1 cellular context compared by ENCODE assay signal in the genomic region with DNA sequence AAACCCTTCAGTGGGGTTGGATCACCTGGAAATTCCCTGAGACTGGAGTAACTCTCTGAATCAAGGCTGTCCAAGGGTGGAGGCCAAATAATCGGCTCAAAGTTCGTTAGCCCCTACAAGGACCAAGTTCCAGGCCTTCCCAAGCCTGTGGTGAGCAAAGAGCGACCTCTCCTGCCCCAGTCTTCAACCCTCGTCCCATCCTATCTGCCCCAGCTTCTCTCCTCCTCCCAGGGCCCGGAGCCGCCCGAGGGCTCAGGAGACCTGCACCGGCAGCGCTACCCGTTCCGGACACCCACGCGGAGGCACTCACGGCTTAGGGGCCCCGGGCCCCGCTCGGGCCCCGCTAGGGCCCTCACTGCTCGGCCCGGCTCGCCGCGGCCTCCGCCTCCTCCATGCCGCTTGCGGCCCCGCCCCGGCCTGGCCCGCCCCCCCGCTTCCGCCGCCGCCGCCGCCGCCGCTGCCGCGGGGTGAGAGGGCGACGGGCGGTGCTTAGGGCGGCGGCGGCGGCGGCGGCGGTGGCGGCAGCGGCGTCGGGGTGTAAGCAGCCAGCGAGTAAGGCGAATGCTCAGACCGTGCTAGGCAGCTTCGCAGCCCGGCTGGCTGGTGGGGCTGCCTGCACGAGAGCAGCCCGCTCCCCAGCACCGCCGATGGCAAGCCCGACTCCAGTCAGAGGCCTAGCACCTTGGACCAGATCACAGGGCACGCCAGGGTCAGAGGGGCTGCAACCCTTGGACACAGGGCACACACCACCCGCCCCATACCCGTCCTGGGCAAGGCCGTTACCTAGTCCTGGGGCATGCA.
TF ChIP-seq lines count a peak whose summit lies in the region.

Gene POMGNT1 (minus strand): TSS at position 409 of the 801 bp plus-strand sequence. CDS start 613 bp downstream, outside the sequence.

TF ChIP-seq in SK-N-SH treated with all-trans-retinoic acid at 6 μM for 48 hours, 23 proteins besides CTCF, POLR2A, EP300 and RAD21 (continued from another document):
- TF ChIP-seq, protein P1, sequence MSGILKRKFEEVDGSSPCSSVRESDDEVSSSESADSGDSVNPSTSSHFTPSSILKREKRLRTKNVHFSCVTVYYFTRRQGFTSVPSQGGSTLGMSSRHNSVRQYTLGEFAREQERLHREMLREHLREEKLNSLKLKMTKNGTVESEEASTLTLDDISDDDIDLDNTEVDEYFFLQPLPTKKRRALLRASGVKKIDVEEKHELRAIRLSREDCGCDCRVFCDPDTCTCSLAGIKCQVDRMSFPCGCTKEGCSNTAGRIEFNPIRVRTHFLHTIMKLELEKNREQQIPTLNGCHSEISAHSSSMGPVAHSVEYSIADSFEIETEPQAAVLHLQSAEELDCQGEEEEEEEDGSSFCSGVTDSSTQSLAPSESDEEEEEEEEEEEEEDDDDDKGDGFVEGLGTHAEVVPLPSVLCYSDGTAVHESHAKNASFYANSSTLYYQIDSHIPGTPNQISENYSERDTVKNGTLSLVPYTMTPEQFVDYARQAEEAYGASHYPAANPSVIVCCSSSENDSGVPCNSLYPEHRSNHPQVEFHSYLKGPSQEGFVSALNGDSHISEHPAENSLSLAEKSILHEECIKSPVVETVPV (CRISPR knock-in tag; IDR thresholded peaks at IDR 0.05), result no peak
- no peak for TF ChIP-seq ISL1 (CRISPR knock-in tag; IDR thresholded peaks at IDR 0.05)
- TF ChIP-seq ZFP3 (CRISPR knock-in tag; IDR thresholded peaks at IDR 0.05), result no peak
- TF ChIP-seq, protein P2, sequence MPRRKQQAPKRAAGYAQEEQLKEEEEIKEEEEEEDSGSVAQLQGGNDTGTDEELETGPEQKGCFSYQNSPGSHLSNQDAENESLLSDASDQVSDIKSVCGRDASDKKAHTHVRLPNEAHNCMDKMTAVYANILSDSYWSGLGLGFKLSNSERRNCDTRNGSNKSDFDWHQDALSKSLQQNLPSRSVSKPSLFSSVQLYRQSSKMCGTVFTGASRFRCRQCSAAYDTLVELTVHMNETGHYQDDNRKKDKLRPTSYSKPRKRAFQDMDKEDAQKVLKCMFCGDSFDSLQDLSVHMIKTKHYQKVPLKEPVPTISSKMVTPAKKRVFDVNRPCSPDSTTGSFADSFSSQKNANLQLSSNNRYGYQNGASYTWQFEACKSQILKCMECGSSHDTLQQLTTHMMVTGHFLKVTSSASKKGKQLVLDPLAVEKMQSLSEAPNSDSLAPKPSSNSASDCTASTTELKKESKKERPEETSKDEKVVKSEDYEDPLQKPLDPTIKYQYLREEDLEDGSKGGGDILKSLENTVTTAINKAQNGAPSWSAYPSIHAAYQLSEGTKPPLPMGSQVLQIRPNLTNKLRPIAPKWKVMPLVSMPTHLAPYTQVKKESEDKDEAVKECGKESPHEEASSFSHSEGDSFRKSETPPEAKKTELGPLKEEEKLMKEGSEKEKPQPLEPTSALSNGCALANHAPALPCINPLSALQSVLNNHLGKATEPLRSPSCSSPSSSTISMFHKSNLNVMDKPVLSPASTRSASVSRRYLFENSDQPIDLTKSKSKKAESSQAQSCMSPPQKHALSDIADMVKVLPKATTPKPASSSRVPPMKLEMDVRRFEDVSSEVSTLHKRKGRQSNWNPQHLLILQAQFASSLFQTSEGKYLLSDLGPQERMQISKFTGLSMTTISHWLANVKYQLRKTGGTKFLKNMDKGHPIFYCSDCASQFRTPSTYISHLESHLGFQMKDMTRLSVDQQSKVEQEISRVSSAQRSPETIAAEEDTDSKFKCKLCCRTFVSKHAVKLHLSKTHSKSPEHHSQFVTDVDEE (CRISPR knock-in tag; IDR thresholded peaks at IDR 0.05), result no peak
- TF ChIP-seq PPARA (CRISPR knock-in tag; IDR thresholded peaks at IDR 0.05; ENCODE audit: borderline replicate concordance), result no peak
- no peak for TF ChIP-seq GLIS3 (CRISPR knock-in tag; IDR thresholded peaks at IDR 0.05)
- TF ChIP-seq ZNF565 (CRISPR knock-in tag; conservative IDR thresholded peaks at IDR 0.05; ENCODE audit: low read depth), result no peak
- no peak for TF ChIP-seq ZC3H10 (CRISPR knock-in tag; IDR thresholded peaks at IDR 0.05)
- no peak for TF ChIP-seq BACH2 (CRISPR knock-in tag; IDR thresholded peaks at IDR 0.05; ENCODE audit: borderline replicate concordance)
- TF ChIP-seq OSR1 (CRISPR knock-in tag; IDR thresholded peaks at IDR 0.05), result no peak
- no peak for TF ChIP-seq ARNTL (CRISPR knock-in tag; IDR thresholded peaks at IDR 0.05; ENCODE audit: borderline replicate concordance, low read depth)
- no peak for TF ChIP-seq ZNF8 (CRISPR knock-in tag; IDR thresholded peaks at IDR 0.05)
- no peak for TF ChIP-seq ESRRG (CRISPR knock-in tag; IDR thresholded peaks at IDR 0.05)
